Comparison of ENCODE assay signal across 8 cellular contexts in genomic region chr4:52545099-52546069, GRCh38.
DNase-seq lines count a peak whose midpoint lies in the region; ATAC-seq and TF ChIP-seq lines count a peak whose summit lies in the region.

No MANE protein-coding gene starts in this region.

- H3K4me1 Mint-ChIP-seq in activated CD8-positive, alpha-beta T cell treated with anti-CD3 and anti-CD28 coated beads for 36 hours (ENCODE audit: low read depth): no peaks in the 10 kb centered on the region

- H3K27me3 ChIP-seq in endocrine pancreas (ENCODE audit: control insufficient read depth, insufficient read depth, low read length) (no peaks in the 10 kb centered on the region), mesendoderm (ENCODE audit: insufficient read depth, low read length, poor library complexity) (no peaks in the 10 kb centered on the region)

- H3K4me2 ChIP-seq in mesendoderm (ENCODE audit: low read length): no peak overlapping the region

- no peak overlapping the region for H3K4me3 Mint-ChIP-seq in activated CD8-positive, alpha-beta T cell treated with anti-CD3 and anti-CD28 coated beads for 36 hours

- H3K56ac ChIP-seq in mesendoderm (ENCODE audit: low read length): no peak overlapping the region

- H4K8ac ChIP-seq in mesendoderm (ENCODE audit: low read depth, low read length): no peak overlapping the region

- H3K27me3 Mint-ChIP-seq in activated CD8-positive, alpha-beta T cell treated with anti-CD3 and anti-CD28 coated beads for 36 hours: peaks cover 2% of the 10 kb centered on the region

- H3K27ac ChIP-seq in 22Rv1 (no peak overlapping the region), mesendoderm (ENCODE audit: low read depth, low read length) (no peak overlapping the region)

- peak; percentile 7 to 78 for DNase-seq in NCI-H526 (lab: John Stamatoyannopoulos, UW)
- DNase-seq in activated CD8-positive, alpha-beta T cell treated with anti-CD3 and anti-CD28 coated beads for 36 hours: peak; percentile 62
- DNase-seq in mesendoderm: peak; percentile 75
- peak; percentile 11 to 41 for DNase-seq in stimulated activated CD8-positive, alpha-beta memory T cell treated with anti-CD3 and anti-CD28 coated beads, Interleukin-7, amount 100 ng/mL, for 1 hour (ENCODE audit: low read depth in 2 of 2)

- H3K9ac ChIP-seq in endocrine pancreas (ENCODE audit: control insufficient read depth, insufficient read depth, low read length) (no peak overlapping the region), mesendoderm (ENCODE audit: low read length) (no peak overlapping the region)

- peak; percentile 90 for TF ChIP-seq CTCF in 22Rv1 (IDR thresholded peaks at IDR 0.05)
- TF ChIP-seq CTCF in GM12872 (IDR thresholded peaks at IDR 0.05; ENCODE audit: insufficient read depth, low read depth, low read length): peak; percentile 96
- TF ChIP-seq CTCF in activated CD8-positive, alpha-beta T cell treated with anti-CD3 and anti-CD28 coated beads for 36 hours (IDR thresholded peaks at IDR 0.05): peak; percentile 83

- H3K36me3 Mint-ChIP-seq in activated CD8-positive, alpha-beta T cell treated with anti-CD3 and anti-CD28 coated beads for 36 hours (ENCODE audit: low read depth): no peaks in the 10 kb centered on the region

- H3K36me3 ChIP-seq in endocrine pancreas (ENCODE audit: control insufficient read depth, insufficient read depth, low read length) (no peaks in the 10 kb centered on the region), mesendoderm (ENCODE audit: control insufficient read depth, insufficient read depth, low read length) (no peaks in the 10 kb centered on the region)

- H2BK120ac ChIP-seq in mesendoderm (ENCODE audit: low read depth, low read length): no peak overlapping the region

- no peak overlapping the region for H3K4ac ChIP-seq in mesendoderm (ENCODE audit: low read depth, low read length)

- H3K27ac Mint-ChIP-seq in activated CD8-positive, alpha-beta T cell treated with anti-CD3 and anti-CD28 coated beads for 36 hours: no peak overlapping the region

- H2AK5ac ChIP-seq in mesendoderm (ENCODE audit: low read length): no peak overlapping the region

- CTCF ChIA-PET in activated CD8-positive, alpha-beta T cell treated with anti-CD3 and anti-CD28 coated beads for 36 hours (lab: Charles Lee): interaction anchor here (0.6 to 3.6 kb wide), 32 partner anchors 8 to 1689 kb away, joined by 3 to 53 read pairs (median 3); no protein-coding TSS in a partner anchor

- H4K5ac ChIP-seq in mesendoderm (ENCODE audit: low read length): no peak overlapping the region

- no peaks in the 10 kb centered on the region for H3K79me1 ChIP-seq in mesendoderm (ENCODE audit: low read length)

- H3K18ac ChIP-seq in mesendoderm (ENCODE audit: low read length): no peak overlapping the region

- intact Hi-C loops in activated CD8-positive, alpha-beta T cell treated with anti-CD3 and anti-CD28 coated beads for 36 hours (cut with micrococcal nuclease): loop anchor here (5.0 to 10.0 kb wide), 2 partner anchors 117 to 439 kb away; no protein-coding TSS in a partner anchor

- H3K9me3 Mint-ChIP-seq in activated CD8-positive, alpha-beta T cell treated with anti-CD3 and anti-CD28 coated beads for 36 hours: no peaks in the 10 kb centered on the region

- no peak overlapping the region for H3K23ac ChIP-seq in mesendoderm (ENCODE audit: low read length)

- WGBS in mesendoderm (ENCODE audit: extremely low coverage, insufficient coverage, low lambda C conversion rate): no CpG with 5 or more reads among the region's 13 CpGs

- H3K9me3 ChIP-seq in endocrine pancreas (ENCODE audit: control insufficient read depth, low read length): no peaks in the 10 kb centered on the region

- no peaks in the 10 kb centered on the region for H3K4me1 ChIP-seq in endocrine pancreas (ENCODE audit: control insufficient read depth, insufficient read depth, low read length)
- no peaks in the 10 kb centered on the region for H3K4me1 ChIP-seq in mesendoderm (ENCODE audit: control insufficient read depth, low read depth, low read length)

- H2BK15ac ChIP-seq in mesendoderm (replicated peaks; ENCODE audit: low read depth): peak overlapping the region; percentile 96

- ATAC-seq in HG03066 (IDR thresholded peaks at IDR 0.05; ENCODE audit: low read depth, unreplicated experiment): peak; percentile 83
- peak; percentile 64 for ATAC-seq in activated CD8-positive, alpha-beta T cell treated with anti-CD3 and anti-CD28 coated beads for 36 hours

- no peak overlapping the region for H2BK5ac ChIP-seq in mesendoderm (ENCODE audit: low read length)

- H3K79me2 ChIP-seq in mesendoderm (ENCODE audit: control insufficient read depth, insufficient read depth, low read length): no peaks in the 10 kb centered on the region

- H3K4me3 ChIP-seq in endocrine pancreas (ENCODE audit: control insufficient read depth, insufficient read depth, low read length): peak overlapping the region; percentile 52
- no peak overlapping the region for H3K4me3 ChIP-seq in mesendoderm (ENCODE audit: low read length)

- POLR2A ChIA-PET in activated CD8-positive, alpha-beta T cell treated with anti-CD3 and anti-CD28 coated beads for 36 hours (lab: Charles Lee): no interaction called here
